ENCODE assay signal across 17 cellular contexts in the genomic region with DNA sequence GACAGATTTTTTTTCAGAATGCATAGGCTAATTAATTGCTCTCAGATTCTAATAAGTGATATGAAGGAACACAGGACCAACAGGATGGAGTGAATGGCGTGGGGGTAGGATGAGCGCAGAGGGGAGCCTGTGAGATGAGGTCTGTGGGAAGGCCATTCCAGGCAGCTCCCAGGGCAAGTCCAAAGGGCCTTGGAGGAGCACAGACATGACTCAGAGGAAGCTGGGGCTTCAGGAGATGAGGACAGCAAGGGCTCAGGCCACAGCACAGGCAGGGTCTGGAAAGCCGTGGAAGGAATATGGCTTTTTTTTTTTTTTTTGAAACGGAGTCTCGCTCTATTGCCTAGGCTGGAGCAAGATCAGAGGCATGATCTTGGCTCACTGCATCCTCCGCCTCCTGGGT. TPM values are rescaled to one million over a fixed set of nuclear protein-coding genes. Genes with fewer than 3 reads are reported as not detected.
DNase-seq lines count a peak whose midpoint lies in the region; ATAC-seq, FAIRE-seq and TF ChIP-seq lines count a peak whose summit lies in the region.
"Had no signal": no experiment of that assay in that cellular context is flagged by ENCODE, and none has a peak within 500 bp of the region (broad histone marks: within the 10 kb centered on the region; RNA-seq: fewer than 3 reads in every experiment).

No MANE protein-coding gene starts in this region.

- CTCF ChIA-PET in activated CD8-positive, alpha-beta T cell treated with anti-CD3 and anti-CD28 coated beads for 36 hours (lab: Charles Lee), result no interaction called here

- intact Hi-C loops in activated CD8-positive, alpha-beta T cell treated with anti-CD3 and anti-CD28 coated beads for 36 hours (cut with micrococcal nuclease), result no loop called here

- H3K4me1 Mint-ChIP-seq in activated CD8-positive, alpha-beta T cell treated with anti-CD3 and anti-CD28 coated beads for 36 hours (ENCODE audit: low read depth), result no peaks in the 10 kb centered on the region
- H3K4me1 Mint-ChIP-seq: CD14-positive monocyte had no signal

- H3K9me3 Mint-ChIP-seq in activated CD8-positive, alpha-beta T cell treated with anti-CD3 and anti-CD28 coated beads for 36 hours, result peaks cover 1% of the 10 kb centered on the region
- H3K9me3 Mint-ChIP-seq: H9 had no signal

- no peak overlapping the region for H3K27ac Mint-ChIP-seq in activated CD8-positive, alpha-beta T cell treated with anti-CD3 and anti-CD28 coated beads for 36 hours
- H3K27ac Mint-ChIP-seq: H9 had no signal

- H3K4me3 Mint-ChIP-seq in activated CD8-positive, alpha-beta T cell treated with anti-CD3 and anti-CD28 coated beads for 36 hours, result no peak overlapping the region
- H3K4me3 Mint-ChIP-seq: CD14-positive monocyte, H9 had no signal

- no peak for ATAC-seq in HG03571 (IDR thresholded peaks at IDR 0.05; ENCODE audit: unreplicated experiment)
- no peak for ATAC-seq in activated CD8-positive, alpha-beta T cell treated with anti-CD3 and anti-CD28 coated beads for 36 hours
- ATAC-seq in HG03457 (IDR thresholded peaks at IDR 0.05; ENCODE audit: unreplicated experiment), result no peak

- DNase-seq in H54 (ENCODE audit: insufficient read length, low spot score) (peak; percentile 10), RCC 7860 (ENCODE audit: low spot score) (peak; percentile 16), glomerular visceral epithelial cell (ENCODE audit: extremely low spot score) (peak; percentile 8)
- DNase-seq in stimulated activated CD4-positive, alpha-beta T cell treated with anti-CD3 and anti-CD28 coated beads, Interleukin-1b, Interleukin-23, amount 100 ng/mL, for 48 hours, result no peak
- DNase-seq in activated CD8-positive, alpha-beta T cell treated with anti-CD3 and anti-CD28 coated beads for 36 hours, result no peak
- DNase-seq: ACHN; DMS 273 treated with DMSO at 0.1 percent for 48 hours; H9; NCI-H1105; NCI-H1694; NK-92 treated with Interleukin-12 subunit alpha and Interleukin-12 subunit beta, amount 100 ng/mL, for 24 hours; RPMI8226; SIG-M5 had no signal

- no peaks in the 10 kb centered on the region for H3K36me3 Mint-ChIP-seq in activated CD8-positive, alpha-beta T cell treated with anti-CD3 and anti-CD28 coated beads for 36 hours (ENCODE audit: low read depth)
- H3K36me3 Mint-ChIP-seq: CD14-positive monocyte had no signal

- no peak for TF ChIP-seq POLR2A in H54 (IDR thresholded peaks at IDR 0.05; ENCODE audit: low read depth, low read length)

- no peaks in the 10 kb centered on the region for H3K27me3 Mint-ChIP-seq in activated CD8-positive, alpha-beta T cell treated with anti-CD3 and anti-CD28 coated beads for 36 hours

- TF ChIP-seq CTCF in activated CD8-positive, alpha-beta T cell treated with anti-CD3 and anti-CD28 coated beads for 36 hours (IDR thresholded peaks at IDR 0.05), result no peak

- POLR2A ChIA-PET in activated CD8-positive, alpha-beta T cell treated with anti-CD3 and anti-CD28 coated beads for 36 hours (lab: Charles Lee), result no interaction called here

- FAIRE-seq in H54 (lab: Jason Lieb, UNC) (no peak), RCC 7860 (lab: Jason Lieb, UNC) (no peak)

RNA-seq across cellular contexts. Expression of a gene that starts 35.1 kb away (rescaled TPM):
- not detected for total RNA-seq in activated CD8-positive, alpha-beta T cell treated with anti-CD3 and anti-CD28 coated beads for 36 hours
- total RNA-seq: T-helper 1 cell treated with Interleukin-12 subunit alpha and Interleukin-12 subunit beta and Interleukin-4 antibody, amounts not matched to agents 30 ng/mL and 1 ng/mL, for 36 hours had no signal

Comparison
In these comparisons a context has a peak if more than half of its experiments do, and no peak if none do; other contexts are left out.
1. DNase-seq: peak in H54 (single experiment), RCC 7860 (single experiment) and glomerular visceral epithelial cell (single experiment); none in stimulated activated CD4-positive, alpha-beta T cell treated with anti-CD3 and anti-CD28 coated beads, Interleukin-1b, Interleukin-23, amount 100 ng/mL, for 48 hours (single experiment) and activated CD8-positive, alpha-beta T cell treated with anti-CD3 and anti-CD28 coated beads for 36 hours (single experiment).